ENCODE assay signal across 7 cellular contexts in the genomic region with DNA sequence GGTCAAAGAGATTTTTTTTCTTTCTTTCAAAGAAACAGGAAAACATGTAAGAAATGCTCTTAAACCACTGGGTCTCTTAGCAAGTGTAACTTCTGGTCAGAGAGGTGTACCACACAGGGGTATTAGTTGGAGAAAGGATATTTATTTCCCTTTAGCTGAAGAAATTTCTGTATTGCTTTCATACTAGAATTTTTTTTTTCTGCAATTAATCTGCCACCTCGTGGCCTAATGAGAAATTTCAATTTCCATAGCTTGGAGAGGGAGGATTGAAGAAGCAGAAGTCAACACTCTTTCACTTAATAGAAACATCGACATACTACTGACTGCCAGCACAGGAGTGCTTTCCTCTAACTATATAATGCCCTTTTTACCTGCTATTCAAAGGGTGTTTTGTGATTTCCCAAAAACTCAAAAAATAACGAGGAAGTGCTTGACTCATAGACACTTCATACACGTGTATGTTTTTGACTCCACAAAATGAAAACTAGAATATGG.
DNase-seq lines count a peak whose midpoint lies in the region; ATAC-seq and TF ChIP-seq lines count a peak whose summit lies in the region.

No MANE protein-coding gene starts in this region.

- H3K9me3 Mint-ChIP-seq in naive thymus-derived CD4-positive, alpha-beta T cell = peaks cover 0 to 11% (median 4%) of the 10 kb centered on the region in 11 donors

- no peak overlapping the region for H3K27ac Mint-ChIP-seq in naive thymus-derived CD4-positive, alpha-beta T cell

- H3K36me3 ChIP-seq in DND-41 (ENCODE audit: insufficient read depth, low read length) (no peaks in the 10 kb centered on the region), Panc1 (ENCODE audit: control insufficient read depth, insufficient read depth, low read length) (no peaks in the 10 kb centered on the region)
- no peaks in the 10 kb centered on the region for H3K36me3 ChIP-seq in naive thymus-derived CD4-positive, alpha-beta T cell (ENCODE audit: control insufficient read depth in 2 of 3, insufficient read depth in 3 of 3, low read length in 3 of 3)

- no peaks in the 10 kb centered on the region for H3K4me1 ChIP-seq in DND-41 (ENCODE audit: insufficient read depth, low read length)
- no peaks in the 10 kb centered on the region for H3K4me1 ChIP-seq in Panc1 (ENCODE audit: control insufficient read depth, insufficient read depth, low read length)
- no peaks in the 10 kb centered on the region for H3K4me1 ChIP-seq in naive thymus-derived CD4-positive, alpha-beta T cell (ENCODE audit: control insufficient read depth in 2 of 2, insufficient read depth in 2 of 2, low read length in 2 of 2)

- H3K79me2 ChIP-seq in DND-41 (ENCODE audit: insufficient read depth, low read length) = no peaks in the 10 kb centered on the region

- no peaks in the 10 kb centered on the region for H4K20me1 ChIP-seq in DND-41 (ENCODE audit: insufficient read depth, low read length)

- POLR2A ChIA-PET in Panc1 (lab: Charles Lee) = interaction anchor here (0.6 kb wide), 1 partner anchor 286 kb away, joined by 4 read pairs; no protein-coding TSS in a partner anchor
- POLR2A ChIA-PET in naive thymus-derived CD4-positive, alpha-beta T cell (lab: Charles Lee) = no interaction called here

- TF ChIP-seq CTCF in DND-41 (IDR thresholded peaks at IDR 0.05; ENCODE audit: borderline replicate concordance, extremely low read depth, low read length, poor library complexity, severe bottlenecking) (peak; percentile 71), Panc1 (IDR thresholded peaks at IDR 0.05) (peak; percentile 62; the same call in 1 of the 2 replicates), epithelial cell of esophagus (IDR thresholded peaks at IDR 0.05; ENCODE audit: insufficient read depth, low read depth, low read length, missing control alignments) (peak; percentile 54)

- CTCF ChIA-PET in Panc1 (lab: Charles Lee) = interaction anchor here (0.5 to 1.8 kb wide), 6 partner anchors 175 to 469 kb away, joined by 4 to 27 read pairs (median 6); a partner anchor contains a TSS
- CTCF ChIA-PET in naive thymus-derived CD4-positive, alpha-beta T cell (lab: Charles Lee) = interaction anchor here (1.1 to 5.5 kb wide), 4 partner anchors 157 to 292 kb away, joined by 3 to 86 read pairs (median 4); no protein-coding TSS in a partner anchor

- no peak overlapping the region for H3K9ac ChIP-seq in DND-41 (ENCODE audit: low read depth, low read length)

- no TSS peak for BruUV-seq in Panc1 (replicated peaks; lab: Mats Ljungman, UMichigan)

- H3K9me3 ChIP-seq in DND-41 (ENCODE audit: insufficient read depth, low read length, severe bottlenecking) (peaks cover 7% of the 10 kb centered on the region), Panc1 (ENCODE audit: control insufficient read depth, insufficient read depth, low read depth, low read length) (no peaks in the 10 kb centered on the region; the same call in 1 of the 2 replicates)
- no peaks in the 10 kb centered on the region for H3K9me3 ChIP-seq in naive thymus-derived CD4-positive, alpha-beta T cell (ENCODE audit: control insufficient read depth in 2 of 3, low read length in 3 of 3)

- H3K36me3 Mint-ChIP-seq in naive thymus-derived CD4-positive, alpha-beta T cell = peaks cover 0 to 4% (median 0%) of the 10 kb centered on the region in 5 donors

- no peak for DNase-seq in DND-41
- peak; percentile 58 for DNase-seq in Panc1 (ENCODE audit: low read depth, low spot score)
- peak; percentile 57 for DNase-seq in epithelial cell of esophagus (ENCODE audit: low read depth)
- DNase-seq in naive thymus-derived CD4-positive, alpha-beta T cell = peak in 5 of 9 donors; percentile 11 to 32 (median 14)
- DNase-seq in T-helper 9 cell = no peak

- no peak overlapping the region for H2AFZ ChIP-seq in DND-41 (ENCODE audit: low read depth, low read length)

- H3K27me3 ChIP-seq in DND-41 (ENCODE audit: insufficient read depth, low read length, poor library complexity) (peaks cover 3% of the 10 kb centered on the region), Panc1 (ENCODE audit: control insufficient read depth, insufficient read depth, low read length) (no peaks in the 10 kb centered on the region)
- H3K27me3 ChIP-seq in naive thymus-derived CD4-positive, alpha-beta T cell (ENCODE audit: control insufficient read depth in 2 of 2, insufficient read depth in 2 of 2, low read length in 2 of 2) = no peaks in the 10 kb centered on the region

- in situ Hi-C loops in Panc1 (cut with HindIII; ENCODE audit: low pct_unique_long_range_greater_than_20kb, low sequenced_read_pairs) = no loop called here

- intact Hi-C loops in Panc1 (cut with micrococcal nuclease; ENCODE audit: unreplicated experiment) = no loop called here
- intact Hi-C loops in naive thymus-derived CD4-positive, alpha-beta T cell (cut with micrococcal nuclease) = loop anchor here (1.0 to 5.0 kb wide), 5 partner anchors 116 to 286 kb away; a partner anchor contains a TSS

- H3K4me3 Mint-ChIP-seq in naive thymus-derived CD4-positive, alpha-beta T cell = no peak overlapping the region

- H3K4me2 ChIP-seq in DND-41 (ENCODE audit: insufficient read depth, low read length) = no peak overlapping the region

- no peak for ATAC-seq in DND-41 (ENCODE audit: insufficient read depth, low read depth)
- peak; percentile 45 for ATAC-seq in HG03378 (IDR thresholded peaks at IDR 0.05; ENCODE audit: unreplicated experiment)
- peak; percentile 72 for ATAC-seq in Panc1
- ATAC-seq in naive thymus-derived CD4-positive, alpha-beta T cell = peak; percentile 51
- ATAC-seq in GM19467 (IDR thresholded peaks at IDR 0.05; ENCODE audit: unreplicated experiment) = no peak

- no peaks in the 10 kb centered on the region for H3K27me3 Mint-ChIP-seq in naive thymus-derived CD4-positive, alpha-beta T cell

- H3K4me3 ChIP-seq in DND-41 (ENCODE audit: low read depth in 1 of 2, low read length in 2 of 2) (no peak overlapping the region), Panc1 (ENCODE audit: low read depth in 2 of 2, low read length in 2 of 2) (no peak overlapping the region), epithelial cell of esophagus (ENCODE audit: low read length) (no peak overlapping the region)
- no peak overlapping the region for H3K4me3 ChIP-seq in naive thymus-derived CD4-positive, alpha-beta T cell (ENCODE audit: low read length)

- no peak overlapping the region for H3K27ac ChIP-seq in DND-41 (ENCODE audit: low read length)
- H3K27ac ChIP-seq in Panc1 (ENCODE audit: low read length) = no peak overlapping the region
- no peak overlapping the region for H3K27ac ChIP-seq in naive thymus-derived CD4-positive, alpha-beta T cell (ENCODE audit: low read depth, low read length)

- H3K4me1 Mint-ChIP-seq in naive thymus-derived CD4-positive, alpha-beta T cell = peaks cover 0 to 14% (median 0%) of the 10 kb centered on the region in 7 donors

Comparison
In these comparisons a context has a peak if more than half of its experiments do, and no peak if none do; other contexts are left out.
1. ATAC-seq: peak in HG03378 (single experiment), Panc1 (single experiment) and naive thymus-derived CD4-positive, alpha-beta T cell (single experiment); none in DND-41 (single experiment) and GM19467 (single experiment).
2. DNase-seq: peak in Panc1 (single experiment), epithelial cell of esophagus (single experiment) and naive thymus-derived CD4-positive, alpha-beta T cell (5 of 9); none in DND-41 (single experiment) and T-helper 9 cell (single experiment).
3. Peak in every context shown above with its lines, with median percentiles within 50 percentile points of each other: CTCF ChIP-seq.